Comparison of ENCODE assay signal across 13 cellular contexts in genomic region chr1:147292635-147293251, GRCh38. TPM values are rescaled to one million over a fixed set of nuclear protein-coding genes. Genes with fewer than 3 reads are reported as not detected.
A peak's percentile ranks its signal among the peaks of the same experiment; 100 is the strongest.
DNase-seq lines count a peak whose midpoint lies in the region; ATAC-seq, FAIRE-seq and TF ChIP-seq lines count a peak whose summit lies in the region.
"Had no signal": no experiment of that assay in that cellular context is flagged by ENCODE, and none has a peak within 500 bp of the region (broad histone marks: within the 10 kb centered on the region; RNA-seq: fewer than 3 reads in every experiment).

No MANE protein-coding gene starts in this region.

- no peak for ATAC-seq in GM23338
- ATAC-seq in HG03439 (IDR thresholded peaks at IDR 0.05; ENCODE audit: unreplicated experiment), result no peak
- no peak for ATAC-seq in HG03442 (IDR thresholded peaks at IDR 0.05; ENCODE audit: unreplicated experiment)

- peaks cover 97% of the 10 kb centered on the region for H3K36me3 Mint-ChIP-seq in GM23338 (ENCODE audit: low read depth)
- peaks cover 71% of the 10 kb centered on the region for H3K36me3 Mint-ChIP-seq in astrocyte (ENCODE audit: low read depth, unreplicated experiment)

- H3K4me2 ChIP-seq in GM23338 (no peak overlapping the region), astrocyte (ENCODE audit: low read length) (peak overlapping the region; percentile 68)

- H3K27me3 Mint-ChIP-seq in GM23338 (ENCODE audit: insufficient read depth, low read depth, poor library complexity) (peaks cover 2% of the 10 kb centered on the region), astrocyte (ENCODE audit: low read depth, unreplicated experiment) (no peaks in the 10 kb centered on the region)
- H3K27me3 Mint-ChIP-seq: dendritic cell treated with granulocyte-macrophage colony-stimulating factor and Interleukin-4, amounts not matched to agents 40 ng/mL and 50 ng/mL, for 4 days had no signal

- peak overlapping the region; percentile 47; the same call in 1 of the 2 replicates for H3K27ac Mint-ChIP-seq in GM23338
- H3K27ac Mint-ChIP-seq in astrocyte (ENCODE audit: unreplicated experiment), result peak overlapping the region; percentile 98
- H3K27ac Mint-ChIP-seq: dendritic cell treated with granulocyte-macrophage colony-stimulating factor and Interleukin-4, amounts not matched to agents 40 ng/mL and 50 ng/mL, for 4 days had no signal

- H3K4me3 Mint-ChIP-seq in GM23338, result no peak overlapping the region
- no peak overlapping the region for H3K4me3 Mint-ChIP-seq in astrocyte (ENCODE audit: unreplicated experiment)
- H3K4me3 Mint-ChIP-seq: dendritic cell treated with granulocyte-macrophage colony-stimulating factor and Interleukin-4, amounts not matched to agents 40 ng/mL and 50 ng/mL, for 4 days had no signal

- H3K4me1 ChIP-seq in GM23338 (ENCODE audit: insufficient read depth) (no peaks in the 10 kb centered on the region), astrocyte (ENCODE audit: insufficient read depth, low read length) (peaks cover 21% of the 10 kb centered on the region)
- H3K4me1 ChIP-seq: right atrium auricular region had no signal

- H3K79me2 ChIP-seq in GM23338 (replicated peaks; ENCODE audit: insufficient read depth) (no peaks in the 10 kb centered on the region), astrocyte (ENCODE audit: insufficient read depth, low read length) (no peaks in the 10 kb centered on the region)

- H3K9me3 Mint-ChIP-seq in GM23338, result peaks cover 11% of the 10 kb centered on the region
- H3K9me3 Mint-ChIP-seq in astrocyte (ENCODE audit: unreplicated experiment), result peaks cover 5% of the 10 kb centered on the region

- H3K4me1 Mint-ChIP-seq in GM23338 (no peaks in the 10 kb centered on the region), astrocyte (ENCODE audit: low read depth, unreplicated experiment) (peaks cover 19% of the 10 kb centered on the region)

- no peak for TF ChIP-seq CTCF in AG09319 (IDR thresholded peaks at IDR 0.05; ENCODE audit: low read depth, low read length)
- TF ChIP-seq CTCF in GM23338 (conservative IDR thresholded peaks at IDR 0.05; ENCODE audit: low read depth in 2 of 2), result no peak
- TF ChIP-seq CTCF in astrocyte (IDR thresholded peaks at IDR 0.05; ENCODE audit: insufficient read depth, low read depth, low read length), result no peak

- peaks cover 29% of the 10 kb centered on the region for H3K36me3 ChIP-seq in GM23338 (ENCODE audit: insufficient read depth)
- peaks cover 43% of the 10 kb centered on the region for H3K36me3 ChIP-seq in astrocyte (ENCODE audit: insufficient read depth, low read length)

- no peaks in the 10 kb centered on the region for H3K9me3 ChIP-seq in astrocyte (ENCODE audit: insufficient read depth, low read depth, low read length)
- H3K9me3 ChIP-seq: right atrium auricular region had no signal

- H2AFZ ChIP-seq in GM23338, result no peak overlapping the region
- H2AFZ ChIP-seq in astrocyte (ENCODE audit: low read depth, low read length), result no peak overlapping the region

- H3K4me3 ChIP-seq in GM23338, result no peak overlapping the region
- H3K4me3 ChIP-seq in astrocyte (ENCODE audit: insufficient read depth, low read depth, low read length), result peak overlapping the region; percentile 28
- H3K4me3 ChIP-seq: right atrium auricular region had no signal

- H3K9ac ChIP-seq in astrocyte (ENCODE audit: low read length), result peak overlapping the region; percentile 85

- DNase-seq in AG09319 (ENCODE audit: extremely low read depth, low read depth) (peak; percentile 54), GM23338 (ENCODE audit: low spot score) (no peak), astrocyte (ENCODE audit: low read depth) (peak; percentile 98), kidney glomerular epithelial cell (lab: John Stamatoyannopoulos, UW) (peak; percentile 78), NK-92 (lab: John Stamatoyannopoulos, UW; ENCODE audit: unreplicated experiment) (no peak), inferior parietal cortex (ENCODE audit: extremely low spot score) (no peak)
- DNase-seq: activated CD4-positive, alpha-beta T cell treated with anti-CD3 and anti-CD28 coated beads for 1 hour; left cardiac atrium; NCI-H1092 had no signal

- H3K27ac ChIP-seq in GM23338 (ENCODE audit: low read depth) (no peak overlapping the region), astrocyte (ENCODE audit: low read depth, low read length) (peak overlapping the region; percentile 99)
- H3K27ac ChIP-seq: right atrium auricular region had no signal

- H3K9me2 ChIP-seq in GM23338 (ENCODE audit: insufficient read depth), result no peaks in the 10 kb centered on the region; the same call in 1 of the 2 replicates

- H4K20me1 ChIP-seq in GM23338 (replicated peaks; ENCODE audit: insufficient read depth), result 0 out of 2 replicates have a peak, but pooled peaks cover 3% of the 10 kb centered on the region
- H4K20me1 ChIP-seq in astrocyte (ENCODE audit: insufficient read depth, low read length), result no peaks in the 10 kb centered on the region

- no peaks in the 10 kb centered on the region for H3K27me3 ChIP-seq in GM23338 (ENCODE audit: insufficient read depth)
- no peaks in the 10 kb centered on the region for H3K27me3 ChIP-seq in astrocyte (ENCODE audit: insufficient read depth, low read length)
- H3K27me3 ChIP-seq: right atrium auricular region had no signal

- FAIRE-seq in astrocyte (lab: Jason Lieb, UNC), result peak; percentile 94

- H3F3A ChIP-seq in GM23338 (replicated peaks; ENCODE audit: low read depth), result no peaks in the 10 kb centered on the region

TF ChIP-seq in GM23338, 12 proteins besides CTCF, POLR2A, EP300 and RAD21 (continues in another document):
- TF ChIP-seq EZH2 (IDR thresholded peaks at IDR 0.05; ENCODE audit: low read depth, unreplicated experiment), result no peak
- no peak for TF ChIP-seq STAT1 (IDR thresholded peaks at IDR 0.05; ENCODE audit: unreplicated experiment)
- TF ChIP-seq ZNF462 (CRISPR knock-in tag; IDR thresholded peaks at IDR 0.05), result no peak
- no peak for TF ChIP-seq ZNF114 (CRISPR knock-in tag; IDR thresholded peaks at IDR 0.05)
- no peak for TF ChIP-seq EZH2phosphoT487 (IDR thresholded peaks at IDR 0.05; ENCODE audit: unreplicated experiment)
- TF ChIP-seq NANOG (IDR thresholded peaks at IDR 0.05; ENCODE audit: borderline replicate concordance), result no peak
- TF ChIP-seq ZNF331 (CRISPR knock-in tag; IDR thresholded peaks at IDR 0.05; ENCODE audit: low read depth), result no peak
- no peak for TF ChIP-seq CREB1 (CRISPR knock-in tag; IDR thresholded peaks at IDR 0.05; ENCODE audit: low read depth)
- TF ChIP-seq JUNB (IDR thresholded peaks at IDR 0.05; ENCODE audit: unreplicated experiment), result no peak

RNA-seq across cellular contexts. Expression of gene CHD1L, which starts 50.3 kb away (rescaled TPM):
- total RNA-seq in GM23338 (2014; rRNA removed; shearing (Covaris generic)), result 43.9 and 51.6 TPM in 2 replicates
- 25.4 and 29.8 TPM in 2 replicates for polyA plus RNA-seq in GM23338 (2016; fragmentation: Nextera tagmentation; extraction: Ambion mirVana)
- total RNA-seq in astrocyte, result 39.8 and 44.2 TPM in 2 replicates

Comparison
In these comparisons a context has a peak if more than half of its experiments do, and no peak if none do; other contexts are left out.
1. DNase-seq: peak in AG09319 (single experiment), astrocyte (single experiment) and kidney glomerular epithelial cell (single experiment); none in GM23338 (single experiment), NK-92 (single experiment) and inferior parietal cortex (single experiment).